ENCODE assay signal across 9 cellular contexts in genomic region chr1:109980324-109981127, GRCh38. TPM values are rescaled to one million over a fixed set of nuclear protein-coding genes. Genes with fewer than 3 reads are reported as not detected.
DNase-seq lines count a peak whose midpoint lies in the region; ATAC-seq and TF ChIP-seq lines count a peak whose summit lies in the region.
"Had no signal": no experiment of that assay in that cellular context is flagged by ENCODE, and none has a peak within 500 bp of the region (broad histone marks: within the 10 kb centered on the region; RNA-seq: fewer than 3 reads in every experiment).

No MANE protein-coding gene starts in this region.

- no peaks in the 10 kb centered on the region for H3K9me3 Mint-ChIP-seq in osteocyte (ENCODE audit: unreplicated experiment)

- H3K27ac Mint-ChIP-seq in osteocyte (ENCODE audit: unreplicated experiment), result no peak overlapping the region
- H3K27ac Mint-ChIP-seq: B cell had no signal

- no peaks in the 10 kb centered on the region for H3K9me3 ChIP-seq in Loucy (ENCODE audit: insufficient read depth, low read depth, low read length)

- peaks cover 7% of the 10 kb centered on the region for H4K20me1 ChIP-seq in Loucy (ENCODE audit: insufficient read depth, low read length, poor library complexity, severe bottlenecking)

- H3K4me1 ChIP-seq in Loucy (ENCODE audit: insufficient read depth, low read length, poor library complexity, severe bottlenecking), result peaks cover 13% of the 10 kb centered on the region

- H3K36me3 ChIP-seq in Loucy (ENCODE audit: insufficient read depth, low read length), result no peaks in the 10 kb centered on the region

- H3K4me3 ChIP-seq in Loucy (ENCODE audit: low read length, poor library complexity, severe bottlenecking), result no peak overlapping the region

- no peaks in the 10 kb centered on the region for H3F3A ChIP-seq in Loucy (ENCODE audit: low read depth)

- H3K9me2 ChIP-seq in Loucy (replicated peaks; ENCODE audit: low read depth, low read length), result no peaks in the 10 kb centered on the region

- H3K9ac ChIP-seq in Loucy (ENCODE audit: low read depth, low read length, poor library complexity, severe bottlenecking), result no peak overlapping the region

- no peak overlapping the region for H3K4me2 ChIP-seq in Loucy (ENCODE audit: low read depth, low read length, poor library complexity, severe bottlenecking)

- H3K4me3 Mint-ChIP-seq in osteocyte (ENCODE audit: unreplicated experiment), result no peak overlapping the region
- H3K4me3 Mint-ChIP-seq: B cell had no signal

- no peaks in the 10 kb centered on the region for H3K36me3 Mint-ChIP-seq in osteocyte (ENCODE audit: unreplicated experiment)

- in situ Hi-C loops in T47D (cut with HindIII; ENCODE audit: low pct_unique_long_range_greater_than_20kb, low sequenced_read_pairs), result no loop called here

- peaks cover 6% of the 10 kb centered on the region for H3K27me3 ChIP-seq in Loucy (ENCODE audit: insufficient read depth, low read length, poor library complexity, severe bottlenecking)

- peak; percentile 22 for DNase-seq in DMS153 (lab: John Stamatoyannopoulos, UW)
- no peak for DNase-seq in DMS153 treated with DMSO at 0.1 percent for 48 hours (lab: John Stamatoyannopoulos, UW; ENCODE audit: unreplicated experiment)
- peak; percentile 50 to 69 for DNase-seq in T47D (ENCODE audit: low read depth in 1 of 2, low spot score in 1 of 2)
- DNase-seq in osteocyte (ENCODE audit: extremely low spot score, unreplicated experiment), result no peak

- ATAC-seq in HG03469 (IDR thresholded peaks at IDR 0.05; ENCODE audit: unreplicated experiment) (no peak), HG02623 (IDR thresholded peaks at IDR 0.05; ENCODE audit: unreplicated experiment) (no peak), HG03108 (IDR thresholded peaks at IDR 0.05; ENCODE audit: unreplicated experiment) (no peak)

- peaks cover 9% of the 10 kb centered on the region for H3K79me2 ChIP-seq in Loucy (ENCODE audit: insufficient read depth, low read length)

- TF ChIP-seq CTCF in Loucy (conservative IDR thresholded peaks at IDR 0.05; ENCODE audit: low read length) (peak; percentile 75), osteocyte (IDR thresholded peaks at IDR 0.05) (peak; percentile 55)

- no peak overlapping the region for H2AFZ ChIP-seq in Loucy (ENCODE audit: low read length)

- no peaks in the 10 kb centered on the region for H3K27me3 Mint-ChIP-seq in osteocyte (ENCODE audit: unreplicated experiment)

- H3K4me1 Mint-ChIP-seq in osteocyte (ENCODE audit: unreplicated experiment), result peaks cover 59% of the 10 kb centered on the region

RNA-seq across cellular contexts. Expression of gene AHCYL1, which starts 4.0 kb away (rescaled TPM):
- total RNA-seq in osteocyte, result 77.0 and 79.3 TPM in 2 replicates

RNA-seq across cellular contexts. Expression of gene STRIP1, which starts 53.9 kb away (rescaled TPM):
- 55.7 and 55.8 TPM in 2 replicates for total RNA-seq in osteocyte

Comparison
In these comparisons a context has a peak if more than half of its experiments do, and no peak if none do; other contexts are left out.
1. DNase-seq: peak in DMS153 (single experiment) and T47D (2 of 2); none in DMS153 treated with DMSO at 0.1 percent for 48 hours (single experiment) and osteocyte (single experiment).